ENCODE assay signal across 1 cellular context in genomic region chr22:40395607-40396006, GRCh38.
TF ChIP-seq lines count a peak whose summit lies in the region.

No MANE protein-coding gene starts in this region.

TF ChIP-seq in SK-N-SH treated with all-trans-retinoic acid at 6 μM for 48 hours, 23 proteins besides CTCF, POLR2A, EP300 and RAD21 (continued from another document):
- TF ChIP-seq CREB5 (CRISPR knock-in tag; IDR thresholded peaks at IDR 0.05; ENCODE audit: low read depth): no peak
- no peak for TF ChIP-seq CSDC2 (CRISPR knock-in tag; IDR thresholded peaks at IDR 0.05)
- TF ChIP-seq ISL1 (CRISPR knock-in tag; IDR thresholded peaks at IDR 0.05): no peak
- TF ChIP-seq ZFP3 (CRISPR knock-in tag; IDR thresholded peaks at IDR 0.05): no peak
- TF ChIP-seq ZC3H10 (CRISPR knock-in tag; IDR thresholded peaks at IDR 0.05): no peak
